ENCODE assay signal across 22 cellular contexts in genomic region chr11:129528296-129528695, GRCh38.
"Had no signal": no experiment of that assay in that cellular context is flagged by ENCODE, and none has a peak within 500 bp of the region (broad histone marks: within the 10 kb centered on the region; RNA-seq: fewer than 3 reads in every experiment).

No MANE protein-coding gene starts in this region.

- H3K36me3 ChIP-seq: ovary, sigmoid colon, thoracic aorta, tibial nerve, upper lobe of left lung had no signal

- H3K9me3 Mint-ChIP-seq: stimulated activated naive CD8-positive, alpha-beta T cell treated with anti-CD3 and anti-CD28 coated beads, Interleukin-15, Interleukin-2, amounts not matched to agents 100 ng/mL and 50 ng/mL, for 24 hours had no signal

- FAIRE-seq: frontal cortex, kidney, urothelium cell line had no signal

- DNase-seq: dorsolateral prefrontal cortex; effector CD4-positive, alpha-beta T cell; kidney; natural killer cell; occipital lobe; ovary; posterior cingulate gyrus; psoas muscle; right cardiac atrium; sigmoid colon; stimulated activated CD4-positive, alpha-beta T cell treated with anti-CD3 and anti-CD28 coated beads, Interleukin-2, amount 100 ng/mL, for 24 hours; stimulated activated CD4-positive, alpha-beta T cell treated with anti-CD3 and anti-CD28 coated beads, Interleukin-4, amount 100 ng/mL, for 24 hours; upper lobe of left lung had no signal

- H3K27ac Mint-ChIP-seq: memory B cell; natural killer cell; stimulated activated memory B cell treated with anti-CD40 and anti-IgM and Interleukin-4, amounts not matched to agents 10 μg/mL and 1 μg/mL and 100 μg/mL, for 72 hours; stimulated activated naive CD8-positive, alpha-beta T cell treated with anti-CD3 and anti-CD28 coated beads, Interleukin-15, Interleukin-2, amounts not matched to agents 100 ng/mL and 50 ng/mL, for 24 hours had no signal

- H3K36me3 Mint-ChIP-seq: memory B cell; natural killer cell; stimulated activated memory B cell treated with anti-CD40 and anti-IgM and Interleukin-4, amounts not matched to agents 10 μg/mL and 1 μg/mL and 100 μg/mL, for 72 hours had no signal

- H3K4me1 Mint-ChIP-seq: memory B cell; natural killer cell; stimulated activated memory B cell treated with anti-CD40 and anti-IgM and Interleukin-4, amounts not matched to agents 10 μg/mL and 1 μg/mL and 100 μg/mL, for 72 hours had no signal

- H3K27me3 ChIP-seq: ovary, sigmoid colon, tibial nerve, upper lobe of left lung had no signal

- ATAC-seq: left lobe of liver; natural killer cell; psoas muscle; right cardiac atrium; stimulated activated memory B cell treated with anti-CD40 and anti-IgM and Interleukin-4, amounts not matched to agents 10 μg/mL and 1 μg/mL and 100 μg/mL, for 72 hours had no signal

- H3K27me3 Mint-ChIP-seq: stimulated activated memory B cell treated with anti-CD40 and anti-IgM and Interleukin-4, amounts not matched to agents 10 μg/mL and 1 μg/mL and 100 μg/mL, for 72 hours; stimulated activated naive CD8-positive, alpha-beta T cell treated with anti-CD3 and anti-CD28 coated beads, Interleukin-15, Interleukin-2, amounts not matched to agents 100 ng/mL and 50 ng/mL, for 24 hours had no signal

- H3K4me3 ChIP-seq: dorsolateral prefrontal cortex, lung, ovary, psoas muscle, sigmoid colon, thoracic aorta, tibial nerve, upper lobe of left lung had no signal

- H3K4me3 Mint-ChIP-seq: memory B cell; natural killer cell; stimulated activated memory B cell treated with anti-CD40 and anti-IgM and Interleukin-4, amounts not matched to agents 10 μg/mL and 1 μg/mL and 100 μg/mL, for 72 hours; stimulated activated naive CD8-positive, alpha-beta T cell treated with anti-CD3 and anti-CD28 coated beads, Interleukin-15, Interleukin-2, amounts not matched to agents 100 ng/mL and 50 ng/mL, for 24 hours had no signal
